Comparison of ENCODE assay signal across 8 cellular contexts in genomic region chr11:65892137-65892540, GRCh38. TPM values are rescaled to one million over a fixed set of nuclear protein-coding genes. Genes with fewer than 3 reads are reported as not detected.
DNase-seq lines count a peak whose midpoint lies in the region; ATAC-seq and TF ChIP-seq lines count a peak whose summit lies in the region.
"Not testable (repeated sequence)": the region's sequence is repeated elsewhere in the genome, so short reads cannot be mapped to it uniquely, and the experiment has no call there.

No MANE protein-coding gene starts in this region.

- peak overlapping the region; percentile 43 for H3K27ac Mint-ChIP-seq in memory B cell

- H3K36me3 Mint-ChIP-seq in memory B cell = not testable (repeated sequence)

- not testable (repeated sequence) for TF ChIP-seq EP300 in sigmoid colon (IDR thresholded peaks at IDR 0.05); upper lobe of left lung (IDR thresholded peaks at IDR 0.05)

- not testable (repeated sequence) for H3K36me3 ChIP-seq in body of pancreas (replicated peaks in 1 of 2; ENCODE audit: insufficient read depth in 1 of 2, low read depth in 2 of 2); sigmoid colon; upper lobe of left lung

- peak overlapping the region; percentile 88 for H3K4me3 Mint-ChIP-seq in memory B cell

- H3K4me3 ChIP-seq in GM08714 (ENCODE audit: low read length) (peak overlapping the region; percentile 78; the same call in 1 of the 2 replicates), NB4 (ENCODE audit: low read depth, low read length) (peak overlapping the region; percentile 78), fibroblast of mammary gland (ENCODE audit: control insufficient read depth, low read depth, low read length) (peak overlapping the region; percentile 49), sigmoid colon (peak overlapping the region in 2 of 4 donors; percentile 65 to 68), upper lobe of left lung (peak overlapping the region; percentile 50 to 86 (median 76))
- not testable (repeated sequence) for H3K4me3 ChIP-seq in body of pancreas

- H3K27me3 ChIP-seq in body of pancreas, sigmoid colon, upper lobe of left lung: not testable (repeated sequence)

- peaks cover 43% of the 10 kb centered on the region for H3K4me1 ChIP-seq in body of pancreas
- H3K4me1 ChIP-seq in sigmoid colon = peaks cover 0 to 63% (median 54%) of the 10 kb centered on the region in 4 donors
- peaks cover 51 to 67% (median 60%) of the 10 kb centered on the region in 4 donors for H3K4me1 ChIP-seq in upper lobe of left lung

- peaks cover 41% of the 10 kb centered on the region for H3K4me1 Mint-ChIP-seq in memory B cell

- not testable (repeated sequence) for H3K9me3 ChIP-seq in body of pancreas, sigmoid colon, upper lobe of left lung

- not testable (repeated sequence) for H3K27me3 Mint-ChIP-seq in memory B cell

- not testable (repeated sequence) for TF ChIP-seq POLR2A in NB4 (IDR thresholded peaks at IDR 0.05; ENCODE audit: extremely low read depth, insufficient read length); body of pancreas (IDR thresholded peaks at IDR 0.05); sigmoid colon (IDR thresholded peaks at IDR 0.05); upper lobe of left lung (IDR thresholded peaks at IDR 0.05)

- not testable (repeated sequence) for ATAC-seq in body of pancreas; memory B cell (ENCODE audit: low read depth); upper lobe of left lung (ENCODE audit: low FRiP score in 2 of 2)

- TF ChIP-seq CTCF in NB4 (IDR thresholded peaks at IDR 0.05; ENCODE audit: low read depth, low read length); body of pancreas (IDR thresholded peaks at IDR 0.05); fibroblast of mammary gland (conservative IDR thresholded peaks at IDR 0.05; ENCODE audit: control insufficient read depth, insufficient read depth, low read depth, low read length); sigmoid colon (IDR thresholded peaks at IDR 0.05); upper lobe of left lung (IDR thresholded peaks at IDR 0.05): not testable (repeated sequence)

- 84% methylated on average over 5 of the region's 5 CpGs; no CpG with 5 or more reads in 1 of the 2 donors for WGBS in body of pancreas, 2 donors
- 71 to 81% methylated on average over 5 of the region's 5 CpGs for WGBS in sigmoid colon, 2 donors
- 50 to 68% methylated on average over 4 to 5 of the region's 5 CpGs for WGBS in upper lobe of left lung, 2 donors

- not testable (repeated sequence) for H3K9me3 Mint-ChIP-seq in memory B cell

- peak overlapping the region in 3 of 4 donors; percentile 0 to 85 (median 24) for H3K27ac ChIP-seq in body of pancreas
- H3K27ac ChIP-seq in sigmoid colon = peak overlapping the region; percentile 95 to 98 (median 97)
- peak overlapping the region; percentile 94 to 98 (median 94) for H3K27ac ChIP-seq in upper lobe of left lung

- intact Hi-C loops in body of pancreas (cut with DNase I); sigmoid colon (cut with DNase I): not testable (repeated sequence)

- DNase-seq in NB4 (ENCODE audit: low read depth); body of pancreas; fibroblast of mammary gland (ENCODE audit: low read depth); memory B cell (ENCODE audit: low spot score in 2 of 2); sigmoid colon; upper lobe of left lung: not testable (repeated sequence)
- DNase-seq in activated CD4-positive, alpha-beta T cell treated with anti-CD3 and anti-CD28 coated beads, Interleukin-2, amount 50 U/mL, for 1 hour = peak; percentile 34

RNA-seq across cellular contexts. Expression of gene CCDC85B, which starts 1.7 kb away (rescaled TPM):
- 10 to 100 TPM; 49.8 to 54.5 TPM for total RNA-seq in body of pancreas
- total RNA-seq in sigmoid colon = 10 to 100 TPM; 57.1 to 73.6 (median 67.6) TPM
- 10 to 100 TPM in 2 of 3 donors, 1 to 10 TPM in 1; 4.2 to 31.6 (median 13.2) TPM for polyA plus RNA-seq in sigmoid colon
- total RNA-seq in upper lobe of left lung = 10 to 100 TPM; 19.9 to 69.7 (median 37.2) TPM

RNA-seq across cellular contexts. Expression of gene FIBP, which starts 3.9 kb away (rescaled TPM):
- total RNA-seq in body of pancreas (10 to 100 TPM; 40.2 to 49.5 TPM), sigmoid colon (10 to 100 TPM; 37.5 to 60.7 (median 48.6) TPM), upper lobe of left lung (10 to 100 TPM; 46.8 to 77.7 (median 57.0) TPM)
- polyA plus RNA-seq in sigmoid colon = 10 to 100 TPM; 54.4 to 66.1 (median 58.3) TPM

RNA-seq across cellular contexts. Expression of gene FOSL1, which starts 8.0 kb away (rescaled TPM):
- total RNA-seq in body of pancreas (10 to 100 TPM in 1 of 2 donors, under 1 TPM in 1; 0.52 to 17.8 TPM), sigmoid colon (10 to 100 TPM in 1 of 4 donors, 1 to 10 TPM in 1, under 1 TPM in 1, not detected in 1; 0.36 to 12.4 (median 2.8) TPM), upper lobe of left lung (10 to 100 TPM in 3 of 6 donors, 1 to 10 TPM in 3; 1.8 to 16.9 (median 8.2) TPM)
- polyA plus RNA-seq in sigmoid colon = 1 to 10 TPM; 1.6 to 3.6 (median 2.9) TPM

RNA-seq across cellular contexts. Expression of gene CTSW, which starts 12.5 kb away (rescaled TPM):
- under 1 TPM; 0.33 to 0.78 TPM for total RNA-seq in body of pancreas
- under 1 TPM in 1 of 4 donors, not detected in 3; 0.82 TPM for total RNA-seq in sigmoid colon
- polyA plus RNA-seq in sigmoid colon = 1 to 10 TPM in 2 of 3 donors, not detected in 1; 2.3 to 3.1 TPM
- total RNA-seq in upper lobe of left lung = 10 to 100 TPM in 3 of 6 donors, 1 to 10 TPM in 3; 2.1 to 20.7 (median 11.4) TPM

RNA-seq across cellular contexts. Expression of gene EFEMP2, which starts 19.5 kb away (rescaled TPM):
- total RNA-seq in body of pancreas (10 to 100 TPM; 16.2 to 25.4 TPM), sigmoid colon (100 to 1,000 TPM in 2 of 4 donors, 10 to 100 TPM in 2; 71.7 to 120 (median 97.3) TPM), upper lobe of left lung (10 to 100 TPM; 28.8 to 79.6 (median 65.3) TPM)
- polyA plus RNA-seq in sigmoid colon = 10 to 100 TPM in 2 of 3 donors, 1 to 10 TPM in 1; 8.6 to 24.0 (median 19.4) TPM

Comparison
In these comparisons a context has a peak if more than half of its experiments do, and no peak if none do; other contexts are left out.
1. H3K27ac ChIP-seq: peak in every context shown above with its lines; median percentile 97 in sigmoid colon; 94 in upper lobe of left lung; 24 in body of pancreas.